Comparison of ENCODE assay signal across 8 cellular contexts in genomic region chr1:109531826-109532364, GRCh38. TPM values are rescaled to one million over a fixed set of nuclear protein-coding genes. Genes with fewer than 3 reads are reported as not detected.
A peak's percentile ranks its signal among the peaks of the same experiment; 100 is the strongest.
DNase-seq lines count a peak whose midpoint lies in the region; ATAC-seq and TF ChIP-seq lines count a peak whose summit lies in the region.

No MANE protein-coding gene starts in this region.

- BruUV-seq in OCI-LY7 (replicated peaks; lab: Mats Ljungman, UMichigan), result no TSS peak

- no peaks in the 10 kb centered on the region for H3K9me2 ChIP-seq in OCI-LY7 (ENCODE audit: insufficient read depth, low read length)

- H3K4me1 Mint-ChIP-seq in activated naive CD8-positive, alpha-beta T cell (ENCODE audit: low read depth), result peaks cover 33% of the 10 kb centered on the region
- peaks cover 20% of the 10 kb centered on the region for H3K4me1 Mint-ChIP-seq in activated naive CD8-positive, alpha-beta T cell treated with anti-CD3 and anti-CD28 coated beads for 36 hours
- peaks cover 55% of the 10 kb centered on the region for H3K4me1 Mint-ChIP-seq in glutamatergic neuron (ENCODE audit: low read depth, unreplicated experiment)

- no peaks in the 10 kb centered on the region for H3K79me2 ChIP-seq in OCI-LY7 (ENCODE audit: insufficient read depth, low read depth, low read length)

- no peak for ATAC-seq in GM21737 (IDR thresholded peaks at IDR 0.05; ENCODE audit: unreplicated experiment)

- no peak for TF ChIP-seq CTCF in OCI-LY7 (conservative IDR thresholded peaks at IDR 0.05; ENCODE audit: low read length)
- TF ChIP-seq CTCF in glutamatergic neuron (IDR thresholded peaks at IDR 0.05; ENCODE audit: partially characterized antibody, unreplicated experiment), result no peak

- H3K36me3 Mint-ChIP-seq in activated naive CD8-positive, alpha-beta T cell, result no peaks in the 10 kb centered on the region
- no peaks in the 10 kb centered on the region for H3K36me3 Mint-ChIP-seq in activated naive CD8-positive, alpha-beta T cell treated with anti-CD3 and anti-CD28 coated beads for 36 hours
- H3K36me3 Mint-ChIP-seq in glutamatergic neuron (ENCODE audit: unreplicated experiment), result no peaks in the 10 kb centered on the region

- H3K27ac ChIP-seq in OCI-LY7 (ENCODE audit: low read depth, low read length, poor library complexity, severe bottlenecking) (no peak overlapping the region), temporal lobe (ENCODE audit: low read depth, low read length) (peak overlapping the region; percentile 92)

- no peak overlapping the region for H3K4me3 ChIP-seq in OCI-LY7 (ENCODE audit: low read depth, low read length, poor library complexity, severe bottlenecking)

- H3K4me3 Mint-ChIP-seq in activated naive CD8-positive, alpha-beta T cell, result peak overlapping the region; percentile 82
- H3K4me3 Mint-ChIP-seq in activated naive CD8-positive, alpha-beta T cell treated with anti-CD3 and anti-CD28 coated beads for 36 hours, result no peak overlapping the region
- peak overlapping the region; percentile 49 for H3K4me3 Mint-ChIP-seq in glutamatergic neuron (ENCODE audit: unreplicated experiment)

- H3K36me3 ChIP-seq in OCI-LY7 (ENCODE audit: insufficient read depth, low read length), result no peaks in the 10 kb centered on the region

- H2AFZ ChIP-seq in OCI-LY7 (ENCODE audit: low read length), result peak overlapping the region; percentile 100; the same call in 1 of the 2 replicates

- peak overlapping the region; percentile 95 for H3K4me2 ChIP-seq in OCI-LY7 (ENCODE audit: low read length)

- H3K4me1 ChIP-seq in OCI-LY7 (ENCODE audit: insufficient read depth, low read length, poor library complexity, severe bottlenecking), result peaks cover 6% of the 10 kb centered on the region

- H3K27me3 Mint-ChIP-seq in activated naive CD8-positive, alpha-beta T cell, result no peaks in the 10 kb centered on the region
- H3K27me3 Mint-ChIP-seq in activated naive CD8-positive, alpha-beta T cell treated with anti-CD3 and anti-CD28 coated beads for 36 hours, result no peaks in the 10 kb centered on the region
- H3K27me3 Mint-ChIP-seq in glutamatergic neuron (ENCODE audit: unreplicated experiment), result peaks cover 34% of the 10 kb centered on the region

- H4K20me1 ChIP-seq in OCI-LY7 (ENCODE audit: insufficient read depth, low read length), result no peaks in the 10 kb centered on the region

- DNase-seq in activated naive CD8-positive, alpha-beta T cell treated with anti-CD3 and anti-CD28 coated beads for 36 hours, result no peak
- DNase-seq in OCI-LY7 (ENCODE audit: low spot score), result no peak
- no peak for DNase-seq in glutamatergic neuron
- no peak for DNase-seq in DMS153 treated with DMSO at 0.1 percent for 48 hours (lab: John Stamatoyannopoulos, UW; ENCODE audit: unreplicated experiment)
- no peak for DNase-seq in NCI-H774 (lab: John Stamatoyannopoulos, UW)

- H3K9me3 Mint-ChIP-seq in activated naive CD8-positive, alpha-beta T cell (ENCODE audit: low read depth), result no peaks in the 10 kb centered on the region
- H3K9me3 Mint-ChIP-seq in activated naive CD8-positive, alpha-beta T cell treated with anti-CD3 and anti-CD28 coated beads for 36 hours, result no peaks in the 10 kb centered on the region
- peaks cover 32% of the 10 kb centered on the region for H3K9me3 Mint-ChIP-seq in glutamatergic neuron (ENCODE audit: unreplicated experiment)

- CTCF ChIA-PET in OCI-LY7 (lab: Charles Lee; ENCODE audit: unreplicated experiment), result interaction anchor here (0.7 to 2.2 kb wide), 13 partner anchors 13 to 278 kb away, joined by 3 to 35 read pairs (median 4); partner anchors contain the start of genes AMIGO1, CYB561D1 and GNAI3

- intact Hi-C loops in OCI-LY7 (cut with micrococcal nuclease; ENCODE audit: unreplicated experiment), result loop anchor here (1.0 to 2.0 kb wide), 7 partner anchors 34 to 331 kb away; partner anchors contain the start of gene PSMA5

- H3K27ac Mint-ChIP-seq in activated naive CD8-positive, alpha-beta T cell, result peak overlapping the region; percentile 41
- H3K27ac Mint-ChIP-seq in activated naive CD8-positive, alpha-beta T cell treated with anti-CD3 and anti-CD28 coated beads for 36 hours, result no peak overlapping the region
- peak overlapping the region; percentile 52 for H3K27ac Mint-ChIP-seq in glutamatergic neuron (ENCODE audit: unreplicated experiment)

- POLR2A ChIA-PET in OCI-LY7 (lab: Charles Lee), result interaction anchor here (0.6 to 1.3 kb wide), 11 partner anchors 9 to 133 kb away, joined by 3 to 5 read pairs (median 4); partner anchors contain the start of genes ATXN7L2, PSMA5 and SORT1

- H3K9me3 ChIP-seq in OCI-LY7 (ENCODE audit: low read length), result no peaks in the 10 kb centered on the region

RNA-seq across cellular contexts. Expression of gene GPR61, which starts 7.8 kb away (rescaled TPM):
- under 1 TPM in 1 of 2 experiments, not detected in 1; 0.16 TPM for total RNA-seq in activated naive CD8-positive, alpha-beta T cell treated with anti-CD3 and anti-CD28 coated beads for 36 hours
- total RNA-seq in OCI-LY7 (2014; rRNA removed; shearing (Covaris generic)), result not detected in 2 replicates
- total RNA-seq in OCI-LY7 (2022) (not detected in 2 replicates), glutamatergic neuron (ENCODE audit: unreplicated experiment) (0.76 TPM), temporal lobe (4.2 TPM)

RNA-seq across cellular contexts. Expression of gene GNAI3, which starts 16.5 kb away (rescaled TPM):
- total RNA-seq in activated naive CD8-positive, alpha-beta T cell treated with anti-CD3 and anti-CD28 coated beads for 36 hours, result 1 to 10 TPM; 8.4 TPM
- 3.8 and 4.1 TPM in 2 replicates for total RNA-seq in OCI-LY7 (2014; rRNA removed; shearing (Covaris generic))
- total RNA-seq in OCI-LY7 (2022), result 5.4 and 6.1 TPM in 2 replicates
- 13.8 TPM for total RNA-seq in glutamatergic neuron (ENCODE audit: unreplicated experiment)
- total RNA-seq in temporal lobe, result 10.1 TPM

RNA-seq across cellular contexts. Expression of gene AMIGO1, which starts 22.4 kb away (rescaled TPM):
- 1 to 10 TPM; 2.1 to 2.5 TPM for total RNA-seq in activated naive CD8-positive, alpha-beta T cell treated with anti-CD3 and anti-CD28 coated beads for 36 hours
- total RNA-seq in OCI-LY7 (2014; rRNA removed; shearing (Covaris generic)), result 0.16 and 0.33 TPM in 2 replicates
- total RNA-seq in OCI-LY7 (2022) (0.15 and 0.17 TPM in 2 replicates), glutamatergic neuron (ENCODE audit: unreplicated experiment) (8.0 TPM), temporal lobe (11.1 TPM)

RNA-seq across cellular contexts. Expression of gene CYB561D1, which starts 38.0 kb away (rescaled TPM):
- 1 to 10 TPM; 6.3 to 8.1 TPM for total RNA-seq in activated naive CD8-positive, alpha-beta T cell treated with anti-CD3 and anti-CD28 coated beads for 36 hours
- total RNA-seq in OCI-LY7 (2014; rRNA removed; shearing (Covaris generic)), result 5.8 and 6.2 TPM in 2 replicates
- total RNA-seq in OCI-LY7 (2022), result 10.5 and 11.3 TPM in 2 replicates
- total RNA-seq in glutamatergic neuron (ENCODE audit: unreplicated experiment), result 23.9 TPM
- total RNA-seq in temporal lobe, result 5.7 TPM

RNA-seq across cellular contexts. Expression of gene ATXN7L2, which starts 48.2 kb away (rescaled TPM):
- 10 to 100 TPM; 14.6 to 15.6 TPM for total RNA-seq in activated naive CD8-positive, alpha-beta T cell treated with anti-CD3 and anti-CD28 coated beads for 36 hours
- 6.5 and 13.1 TPM in 2 replicates for total RNA-seq in OCI-LY7 (2014; rRNA removed; shearing (Covaris generic))
- total RNA-seq in OCI-LY7 (2022) (8.2 and 9.6 TPM in 2 replicates), glutamatergic neuron (ENCODE audit: unreplicated experiment) (54.9 TPM), temporal lobe (4.2 TPM)
